Comparison of ENCODE assay signal across 10 cellular contexts in the genomic region with DNA sequence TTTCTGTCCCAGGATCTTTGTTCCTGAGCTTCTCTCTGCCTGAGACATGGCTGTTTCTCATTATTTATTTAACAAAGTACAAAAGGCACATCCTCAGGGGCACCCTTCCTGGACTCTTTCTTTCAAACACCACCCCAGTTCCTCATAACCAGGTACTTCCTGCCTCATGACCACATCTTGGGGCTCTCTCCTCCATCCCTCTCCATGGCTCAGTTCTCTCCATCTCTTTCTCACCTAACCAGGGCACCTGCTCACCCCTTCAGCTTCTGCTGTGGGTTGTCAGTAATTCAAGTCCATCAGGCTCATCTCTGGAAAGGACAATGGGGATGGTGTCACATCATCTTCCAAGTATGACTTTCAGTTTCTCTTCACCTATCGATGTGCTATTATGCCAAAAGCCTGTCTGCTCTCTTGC.
DNase-seq lines count a peak whose midpoint lies in the region; ATAC-seq and TF ChIP-seq lines count a peak whose summit lies in the region.
"Had no signal": no experiment of that assay in that cellular context is flagged by ENCODE, and none has a peak within 500 bp of the region (broad histone marks: within the 10 kb centered on the region; RNA-seq: fewer than 3 reads in every experiment).

No MANE protein-coding gene starts in this region.

- H3K4me1 ChIP-seq in duodenal mucosa (ENCODE audit: control insufficient read depth in 1 of 2, insufficient read depth in 2 of 2, low read length in 2 of 2) = peaks cover 6 to 9% of the 10 kb centered on the region in 2 donors

- peak overlapping the region; percentile 63 for H3K4me3 ChIP-seq in GM06990 (replicated peaks; ENCODE audit: low read depth, low read length)
- H3K4me3 ChIP-seq in duodenal mucosa (ENCODE audit: low read depth in 1 of 2, low read length in 2 of 2) = peak overlapping the region; percentile 60 to 69

- H3K9ac ChIP-seq in duodenal mucosa (ENCODE audit: low read depth in 1 of 2, low read length in 2 of 2) = peak overlapping the region; percentile 12 to 52

- no peaks in the 10 kb centered on the region for H3K27me3 ChIP-seq in GM06990 (replicated peaks; ENCODE audit: control insufficient read depth, insufficient read depth, low read length)
- no peaks in the 10 kb centered on the region for H3K27me3 ChIP-seq in duodenal mucosa (ENCODE audit: control insufficient read depth in 1 of 2, insufficient read depth in 2 of 2, low read length in 2 of 2)

- no peak for TF ChIP-seq CTCF in GM06990 (IDR thresholded peaks at IDR 0.05; ENCODE audit: insufficient read depth, low read length, poor library complexity, severe bottlenecking)

- ATAC-seq in HG03432 (IDR thresholded peaks at IDR 0.05; ENCODE audit: unreplicated experiment) (peak; percentile 63), HG02678 (IDR thresholded peaks at IDR 0.05; ENCODE audit: unreplicated experiment) (no peak)

- H3K27ac ChIP-seq in duodenal mucosa (ENCODE audit: low read depth, low read length) = no peak overlapping the region

- H3K36me3 ChIP-seq in GM06990 (ENCODE audit: control insufficient read depth, insufficient read depth, low read length) (no peaks in the 10 kb centered on the region), duodenal mucosa (ENCODE audit: control insufficient read depth in 1 of 2, insufficient read depth in 2 of 2, low read length in 2 of 2) (no peaks in the 10 kb centered on the region)

- no peaks in the 10 kb centered on the region for H3K9me3 ChIP-seq in duodenal mucosa (ENCODE audit: control insufficient read depth in 1 of 2, low read length in 2 of 2)

- no peak for DNase-seq in GM06990 (ENCODE audit: extremely low read depth, insufficient read length)
- peak; percentile 5 for DNase-seq in renal cortical epithelial cell (ENCODE audit: low read depth)
- no peak for DNase-seq in NAMALWA (ENCODE audit: low spot score)
- DNase-seq in glomerular visceral epithelial cell (ENCODE audit: extremely low spot score) = no peak
- DNase-seq in NCI-H1105 treated with DMSO at 0.1 percent for 48 hours (lab: John Stamatoyannopoulos, UW) = no peak
- DNase-seq: endodermal cell, NCI-H1417 treated with DMSO at 0.1 percent for 48 hours had no signal
